Comparison of ENCODE assay signal across 15 cellular contexts in the genomic region with DNA sequence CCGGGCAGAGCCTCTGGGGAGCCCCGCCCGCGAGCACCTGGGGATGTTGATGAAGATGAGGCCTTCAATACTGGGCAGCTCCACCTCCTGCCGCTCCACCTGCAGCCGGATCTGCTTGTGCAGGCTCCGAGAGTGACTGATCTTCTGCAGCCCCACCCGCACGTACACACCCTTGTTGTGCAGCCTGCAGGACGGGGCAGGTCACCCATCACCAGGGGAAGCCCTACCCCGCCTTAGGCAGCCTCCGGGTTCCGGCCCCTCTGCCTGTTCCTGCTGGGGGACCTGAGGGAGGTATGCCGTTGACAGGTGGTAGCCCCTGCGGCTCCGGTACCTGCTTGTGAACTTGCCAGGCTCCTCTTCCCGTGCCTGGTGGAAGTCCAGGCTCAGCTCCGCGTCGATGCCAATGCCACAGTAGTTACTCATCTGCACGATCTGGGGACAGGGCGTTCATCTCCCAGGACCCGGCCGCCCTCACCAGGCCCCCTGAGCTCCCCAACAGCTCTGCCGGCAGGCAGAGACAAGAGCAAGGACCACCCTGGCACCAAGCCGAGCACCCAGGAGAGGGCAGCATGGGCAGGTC. TPM values are rescaled to one million over a fixed set of nuclear protein-coding genes. Genes with fewer than 3 reads are reported as not detected.
DNase-seq lines count a peak whose midpoint lies in the region; ATAC-seq and TF ChIP-seq lines count a peak whose summit lies in the region.
"Had no signal": no experiment of that assay in that cellular context is flagged by ENCODE, and none has a peak within 500 bp of the region (broad histone marks: within the 10 kb centered on the region; RNA-seq: fewer than 3 reads in every experiment).

No MANE protein-coding gene starts in this region.

- H3K27ac Mint-ChIP-seq in memory B cell, result no peak overlapping the region
- H3K27ac Mint-ChIP-seq: activated CD8-positive, alpha-beta T cell treated with anti-CD3 and anti-CD28 coated beads for 36 hours; activated naive CD8-positive, alpha-beta T cell; nephron had no signal

- no peak overlapping the region for H3K4me3 ChIP-seq in WERI-Rb-1 (ENCODE audit: low read depth, low read length)
- H3K4me3 ChIP-seq: esophagus muscularis mucosa had no signal

- DNase-seq in 8988T (peak; percentile 66), HT-29 (ENCODE audit: low spot score) (peak; percentile 50), WERI-Rb-1 (no peak), memory B cell (ENCODE audit: low spot score in 2 of 2) (no peak), COLO829 (ENCODE audit: low spot score) (no peak), nucleus accumbens (lab: John Stamatoyannopoulos, UW) (no peak)
- DNase-seq: activated CD8-positive, alpha-beta T cell treated with anti-CD3 and anti-CD28 coated beads for 36 hours; activated T-cell treated with anti-CD3 and anti-CD28 coated beads, Interleukin-2, amount 50 U/mL, for 4 hours; brain microvascular endothelial cell; SW 1271 had no signal

- TF ChIP-seq CTCF in WERI-Rb-1 (IDR thresholded peaks at IDR 0.05; ENCODE audit: low read depth, low read length), result 0 out of 2 replicates have a peak, but pooled peaks have one; percentile 16

- no peaks in the 10 kb centered on the region for H3K27me3 ChIP-seq in WERI-Rb-1 (ENCODE audit: insufficient read depth, low read depth, severe bottlenecking)
- H3K27me3 ChIP-seq: brain microvascular endothelial cell, esophagus muscularis mucosa had no signal

- H3K27me3 Mint-ChIP-seq in memory B cell, result no peaks in the 10 kb centered on the region
- H3K27me3 Mint-ChIP-seq: activated CD8-positive, alpha-beta T cell treated with anti-CD3 and anti-CD28 coated beads for 36 hours; activated naive CD8-positive, alpha-beta T cell had no signal

- no peaks in the 10 kb centered on the region for H3K9me3 Mint-ChIP-seq in memory B cell
- H3K9me3 Mint-ChIP-seq: activated CD8-positive, alpha-beta T cell treated with anti-CD3 and anti-CD28 coated beads for 36 hours; activated T-cell treated with anti-CD3 and anti-CD28 coated beads, Interleukin-2, amount 50 U/mL, for 4 hours; nephron had no signal

- no peaks in the 10 kb centered on the region for H3K9me3 ChIP-seq in WERI-Rb-1 (ENCODE audit: severe bottlenecking)
- H3K9me3 ChIP-seq: esophagus muscularis mucosa had no signal

- H3K36me3 ChIP-seq in WERI-Rb-1, result peaks cover 9% of the 10 kb centered on the region; the same call in 1 of the 2 replicates

- no peak overlapping the region for H3K27ac ChIP-seq in WERI-Rb-1
- H3K27ac ChIP-seq: brain microvascular endothelial cell, esophagus muscularis mucosa had no signal

- no peak overlapping the region for H3K4me3 Mint-ChIP-seq in memory B cell
- H3K4me3 Mint-ChIP-seq: activated CD8-positive, alpha-beta T cell treated with anti-CD3 and anti-CD28 coated beads for 36 hours; activated naive CD8-positive, alpha-beta T cell; activated T-cell treated with anti-CD3 and anti-CD28 coated beads, Interleukin-2, amount 50 U/mL, for 4 hours; nephron had no signal

- peaks cover 4% of the 10 kb centered on the region for H3K4me1 Mint-ChIP-seq in memory B cell
- H3K4me1 Mint-ChIP-seq: nephron had no signal

- ATAC-seq in memory B cell (ENCODE audit: low read depth), result peak; percentile 78
- ATAC-seq in GM21515 (IDR thresholded peaks at IDR 0.05; ENCODE audit: unreplicated experiment), result no peak
- no peak for ATAC-seq in HG03457 (IDR thresholded peaks at IDR 0.05; ENCODE audit: unreplicated experiment)
- ATAC-seq: activated CD8-positive, alpha-beta T cell treated with anti-CD3 and anti-CD28 coated beads for 36 hours; activated T-cell treated with anti-CD3 and anti-CD28 coated beads, Interleukin-2, amount 50 U/mL, for 4 hours had no signal

- H3K36me3 Mint-ChIP-seq in memory B cell, result peaks cover 12% of the 10 kb centered on the region
- H3K36me3 Mint-ChIP-seq: activated naive CD8-positive, alpha-beta T cell had no signal

RNA-seq across cellular contexts. Expression of a gene that starts 11.6 kb away (rescaled TPM):
- total RNA-seq in HT-29 (2014; rRNA removed; shearing (Covaris generic)), result 46.7 and 50.5 TPM in 2 replicates

RNA-seq across cellular contexts. Expression of a gene that starts 25.1 kb away (rescaled TPM):
- 39.7 and 53.5 TPM in 2 replicates for total RNA-seq in HT-29 (2014; rRNA removed; shearing (Covaris generic))

RNA-seq across cellular contexts. Expression of a gene that starts 29.5 kb away (rescaled TPM):
- total RNA-seq in HT-29 (2014; rRNA removed; shearing (Covaris generic)), result 13.7 and 33.0 TPM in 2 replicates

RNA-seq across cellular contexts. Expression of a gene that starts 29.6 kb away (rescaled TPM):
- total RNA-seq in HT-29 (2014; rRNA removed; shearing (Covaris generic)), result 278 and 308 TPM in 2 replicates

RNA-seq across cellular contexts. Expression of a gene that starts 31.5 kb away (rescaled TPM):
- total RNA-seq in HT-29 (2014; rRNA removed; shearing (Covaris generic)), result 5.8 and 6.2 TPM in 2 replicates

Comparison
In these comparisons a context has a peak if more than half of its experiments do, and no peak if none do; other contexts are left out.
1. DNase-seq: peak in 8988T (single experiment) and HT-29 (single experiment); none in WERI-Rb-1 (single experiment), memory B cell (0 of 2), COLO829 (single experiment) and nucleus accumbens (0 of 56).